ENCODE assay signal across 26 cellular contexts in genomic region chr11:94297967-94298576, GRCh38. TPM values are rescaled to one million over a fixed set of nuclear protein-coding genes. Genes with fewer than 3 reads are reported as not detected.
DNase-seq lines count a peak whose midpoint lies in the region; ATAC-seq, FAIRE-seq and TF ChIP-seq lines count a peak whose summit lies in the region.
"Had no signal": no experiment of that assay in that cellular context is flagged by ENCODE, and none has a peak within 500 bp of the region (broad histone marks: within the 10 kb centered on the region; RNA-seq: fewer than 3 reads in every experiment).

No MANE protein-coding gene starts in this region.

- no peaks in the 10 kb centered on the region for H3K9me3 ChIP-seq in A673 (ENCODE audit: low read depth, low read length, poor library complexity, severe bottlenecking)
- no peaks in the 10 kb centered on the region for H3K9me3 ChIP-seq in endodermal cell (ENCODE audit: control insufficient read depth, low read length)
- H3K9me3 ChIP-seq: colonic mucosa, heart left ventricle, mucosa of descending colon, SJSA1, uterus had no signal

- intact Hi-C loops in A673 (cut with micrococcal nuclease; ENCODE audit: unreplicated experiment) (no loop called here), Right ventricle myocardium inferior (cut with DNase I) (no loop called here)

- CTCF ChIA-PET in A673 (lab: Charles Lee) = no interaction called here

- no peak for ATAC-seq in Right ventricle myocardium inferior
- ATAC-seq: activated CD4-positive, CD25-positive, alpha-beta regulatory T cell treated with anti-CD3 and anti-CD28 coated beads, Interleukin-2, amount 50 U/mL, for 24 hours; heart left ventricle; mucosa of descending colon; Panc1 had no signal

- no peak for FAIRE-seq in D721Med (lab: Jason Lieb, UNC)

- H3K4me1 Mint-ChIP-seq in endodermal cell (peaks cover 2% of the 10 kb centered on the region), glutamatergic neuron (ENCODE audit: low read depth, unreplicated experiment) (peaks cover 10% of the 10 kb centered on the region)
- H3K4me1 Mint-ChIP-seq: activated naive CD8-positive, alpha-beta T cell treated with anti-CD3 and anti-CD28 coated beads, Interleukin-2, amount 10 ng/mL, durations not matched to agents 7 days and 5 days; immature natural killer cell had no signal

- BruUV-seq in A673 (replicated peaks; lab: Mats Ljungman, UMichigan) = no TSS peak

- H3K27me3 Mint-ChIP-seq in endodermal cell (ENCODE audit: insufficient read depth) = peaks cover 3% of the 10 kb centered on the region
- peaks cover 3% of the 10 kb centered on the region for H3K27me3 Mint-ChIP-seq in glutamatergic neuron (ENCODE audit: unreplicated experiment)

- no peak overlapping the region for H3K9ac ChIP-seq in endodermal cell (ENCODE audit: extremely low read depth, low read length, poor library complexity, severe bottlenecking)

- no peak overlapping the region for H3K4me3 Mint-ChIP-seq in endodermal cell
- H3K4me3 Mint-ChIP-seq in glutamatergic neuron (ENCODE audit: unreplicated experiment) = no peak overlapping the region
- H3K4me3 Mint-ChIP-seq: activated naive CD8-positive, alpha-beta T cell treated with anti-CD3 and anti-CD28 coated beads, Interleukin-2, amount 10 ng/mL, durations not matched to agents 7 days and 5 days; immature natural killer cell; T-helper 2 cell treated with Interferon-gamma antibody and Interleukin-4, amounts not matched to agents 5 μg/mL and 100 μg/mL, for 36 hours had no signal

- H3K27ac ChIP-seq in A673 (ENCODE audit: low read depth, low read length, poor library complexity, severe bottlenecking) = no peak overlapping the region
- H3K27ac ChIP-seq in endodermal cell (ENCODE audit: low read depth, low read length) = no peak overlapping the region
- H3K27ac ChIP-seq: brain microvascular endothelial cell, colonic mucosa, heart left ventricle, SJSA1, uterus had no signal

- TF ChIP-seq CTCF in A673 (conservative IDR thresholded peaks at IDR 0.05; ENCODE audit: low read depth, low read length) (0 out of 2 replicates have a peak, but pooled peaks have one; percentile 21), GM12865 (IDR thresholded peaks at IDR 0.05; ENCODE audit: insufficient read depth, low read depth, low read length, missing control alignments) (peak; percentile 20), endodermal cell (conservative IDR thresholded peaks at IDR 0.05) (peak; percentile 66), glutamatergic neuron (IDR thresholded peaks at IDR 0.05; ENCODE audit: partially characterized antibody, unreplicated experiment) (no peak), D721Med (IDR thresholded peaks at IDR 0.05; ENCODE audit: insufficient read depth, missing control alignments) (no peak)

- no peaks in the 10 kb centered on the region for H3K36me3 ChIP-seq in A673 (ENCODE audit: insufficient read depth, low read length, poor library complexity, severe bottlenecking)
- no peaks in the 10 kb centered on the region for H3K36me3 ChIP-seq in endodermal cell (ENCODE audit: control insufficient read depth, insufficient read depth, low read length)
- H3K36me3 ChIP-seq: brain microvascular endothelial cell, colonic mucosa, heart left ventricle, SJSA1, uterus had no signal

- H3K9me3 Mint-ChIP-seq in endodermal cell (no peaks in the 10 kb centered on the region), glutamatergic neuron (ENCODE audit: unreplicated experiment) (peaks cover 2% of the 10 kb centered on the region)
- H3K9me3 Mint-ChIP-seq: activated naive CD8-positive, alpha-beta T cell treated with anti-CD3 and anti-CD28 coated beads, Interleukin-2, amount 10 ng/mL, durations not matched to agents 7 days and 5 days; T-helper 2 cell treated with Interferon-gamma antibody and Interleukin-4, amounts not matched to agents 5 μg/mL and 100 μg/mL, for 36 hours had no signal

- H3K4me3 ChIP-seq in A673 (ENCODE audit: low read depth, low read length, poor library complexity, severe bottlenecking) (no peak overlapping the region), GM12865 (ENCODE audit: low read depth, low read length) (no peak overlapping the region), endodermal cell (ENCODE audit: low read length) (no peak overlapping the region)
- H3K4me3 ChIP-seq: colonic mucosa, heart left ventricle, mucosa of descending colon, SJSA1, smooth muscle cell, uterus had no signal

- 89 to 92% methylated on average over 5 of the region's 5 CpGs for WGBS in endodermal cell (ENCODE audit: insufficient coverage in 1 of 2, insufficient read length in 1 of 2), 2 experiments

- no peaks in the 10 kb centered on the region for H3K36me3 Mint-ChIP-seq in endodermal cell (ENCODE audit: low read depth)
- no peaks in the 10 kb centered on the region for H3K36me3 Mint-ChIP-seq in glutamatergic neuron (ENCODE audit: unreplicated experiment)
- H3K36me3 Mint-ChIP-seq: activated naive CD8-positive, alpha-beta T cell treated with anti-CD3 and anti-CD28 coated beads, Interleukin-2, amount 10 ng/mL, durations not matched to agents 7 days and 5 days; immature natural killer cell had no signal

- POLR2A ChIA-PET in A673 (lab: Charles Lee; ENCODE audit: low non-redundant PET) = interaction anchor here (0.6 kb wide), 1 partner anchor 1405 kb away, joined by 3 read pairs; no protein-coding TSS in a partner anchor

- H3K27ac Mint-ChIP-seq in endodermal cell = no peak overlapping the region
- no peak overlapping the region for H3K27ac Mint-ChIP-seq in glutamatergic neuron (ENCODE audit: unreplicated experiment)
- H3K27ac Mint-ChIP-seq: activated naive CD8-positive, alpha-beta T cell treated with anti-CD3 and anti-CD28 coated beads, Interleukin-2, amount 10 ng/mL, durations not matched to agents 7 days and 5 days; immature natural killer cell; T-helper 2 cell treated with Interferon-gamma antibody and Interleukin-4, amounts not matched to agents 5 μg/mL and 100 μg/mL, for 36 hours had no signal

- H3K27me3 ChIP-seq in A673 (replicated peaks; ENCODE audit: insufficient read depth, low read depth, low read length, poor library complexity) = peaks cover 54% of the 10 kb centered on the region
- H3K27me3 ChIP-seq in endodermal cell (ENCODE audit: control insufficient read depth, insufficient read depth, low read length, poor library complexity, severe bottlenecking) = no peaks in the 10 kb centered on the region
- H3K27me3 ChIP-seq: brain microvascular endothelial cell, colonic mucosa, heart left ventricle, SJSA1, uterus had no signal

- DNase-seq in A673 (ENCODE audit: low spot score) (no peak), GM12865 (ENCODE audit: low read depth) (peak; percentile 10), OCI-M1 (lab: John Stamatoyannopoulos, UW) (peak; percentile 26), endodermal cell (peak; percentile 73), glutamatergic neuron (no peak), GOT3 (lab: John Stamatoyannopoulos, UW) (no peak), D721Med (ENCODE audit: insufficient read length, low spot score) (no peak), Right ventricle myocardium inferior (ENCODE audit: missing footprints) (no peak)
- DNase-seq: activated CD8-positive, alpha-beta memory T cell treated with anti-CD3 and anti-CD28 coated beads for 24 hours; activated naive CD8-positive, alpha-beta T cell treated with anti-CD3 and anti-CD28 coated beads, Interleukin-2, amount 10 ng/mL, durations not matched to agents 7 days and 5 days; activated T-cell treated with anti-CD3 and anti-CD28 coated beads, Interleukin-2, amount 50 U/mL, for 48 hours; brain microvascular endothelial cell; colonic mucosa; heart left ventricle; immature natural killer cell; mucosa of descending colon; NCI-H1436 treated with DMSO at 0.1 percent for 48 hours; stimulated activated CD4-positive, alpha-beta T cell treated with anti-CD3 and anti-CD28 coated beads, Interleukin-4, amount 100 ng/mL, for 24 hours; uterus had no signal

- no peaks in the 10 kb centered on the region for H3K4me1 ChIP-seq in A673 (ENCODE audit: insufficient read depth, low read length, poor library complexity, severe bottlenecking)
- H3K4me1 ChIP-seq in endodermal cell (ENCODE audit: control insufficient read depth, insufficient read depth, low read length) = no peaks in the 10 kb centered on the region
- H3K4me1 ChIP-seq: colonic mucosa, SJSA1, uterus had no signal

RNA-seq across cellular contexts. Expression of gene IZUMO1R, which starts 6.3 kb away (rescaled TPM):
- total RNA-seq in A673 (2021) = not detected in 2 replicates
- not detected for total RNA-seq in endodermal cell
- polyA plus RNA-seq in endodermal cell (2013, experiment 1 of 2) = not detected
- not detected for polyA plus RNA-seq in endodermal cell (2013, experiment 2 of 2)
- not detected for total RNA-seq in glutamatergic neuron (ENCODE audit: unreplicated experiment)
- not detected for total RNA-seq in Right ventricle myocardium inferior
- total RNA-seq: activated naive CD8-positive, alpha-beta T cell treated with anti-CD3 and anti-CD28 coated beads, Interleukin-2, amount 10 ng/mL, durations not matched to agents 7 days and 5 days; colonic mucosa; heart left ventricle; liver; mucosa of descending colon; SJSA1; smooth muscle cell; subcutaneous adipose tissue; uterus had no signal
- polyA plus RNA-seq: heart left ventricle, immature natural killer cell, smooth muscle cell had no signal

Comparison
In these comparisons a context has a peak if more than half of its experiments do, and no peak if none do; other contexts are left out.
1. DNase-seq: peak in GM12865 (single experiment), OCI-M1 (single experiment) and endodermal cell (single experiment); none in A673 (single experiment), glutamatergic neuron (single experiment), GOT3 (single experiment), D721Med (single experiment) and Right ventricle myocardium inferior (single experiment).
2. CTCF ChIP-seq: peak in A673 (single experiment), GM12865 (single experiment) and endodermal cell (single experiment); none in glutamatergic neuron (single experiment) and D721Med (single experiment).